In genomic region chr16:83136924-83137323, GRCh38 we compare ENCODE assay signal across 12 cellular contexts.
DNase-seq lines count a peak whose midpoint lies in the region; ATAC-seq, FAIRE-seq and TF ChIP-seq lines count a peak whose summit lies in the region.
"Had no signal": no experiment of that assay in that cellular context is flagged by ENCODE, and none has a peak within 500 bp of the region (broad histone marks: within the 10 kb centered on the region; RNA-seq: fewer than 3 reads in every experiment).

No MANE protein-coding gene starts in this region.

- H2AFZ ChIP-seq in OCI-LY1 (ENCODE audit: low read length) (no peak overlapping the region), trophoblast cell (ENCODE audit: insufficient read depth, low read length, poor library complexity) (no peak overlapping the region)

- H3K79me2 ChIP-seq in OCI-LY1 (ENCODE audit: insufficient read depth, low read length): no peaks in the 10 kb centered on the region
- H3K79me2 ChIP-seq in trophoblast cell (ENCODE audit: control insufficient read depth, insufficient read depth, low read length, poor library complexity): no peaks in the 10 kb centered on the region

- no peaks in the 10 kb centered on the region for H3K27me3 ChIP-seq in CD8-positive, alpha-beta T cell (ENCODE audit: insufficient read depth, low read length)
- H3K27me3 ChIP-seq in OCI-LY1 (ENCODE audit: insufficient read depth, low read length) (no peaks in the 10 kb centered on the region), endodermal cell (ENCODE audit: control insufficient read depth, insufficient read depth, low read length, poor library complexity, severe bottlenecking) (peaks cover 2% of the 10 kb centered on the region), ovary (no peaks in the 10 kb centered on the region), trophoblast cell (ENCODE audit: insufficient read depth, low read length) (no peaks in the 10 kb centered on the region)

- DNase-seq in CD8-positive, alpha-beta T cell: no peak
- DNase-seq in endodermal cell (no peak), ovary (peak in 1 of 5 donors; percentile 23), RCC 7860 (ENCODE audit: low spot score) (no peak), trophoblast cell (no peak), GM10266 (ENCODE audit: extremely low spot score) (no peak), caudate nucleus (lab: John Stamatoyannopoulos, UW) (no peak)
- DNase-seq: effector CD8-positive, alpha-beta T cell; GF-D8; left cardiac atrium had no signal

- no peaks in the 10 kb centered on the region for H3K9me3 ChIP-seq in CD8-positive, alpha-beta T cell (ENCODE audit: low read length)
- H3K9me3 ChIP-seq in OCI-LY1 (ENCODE audit: low read length): no peaks in the 10 kb centered on the region
- peaks cover 7% of the 10 kb centered on the region for H3K9me3 ChIP-seq in endodermal cell (ENCODE audit: control insufficient read depth, low read length)
- no peaks in the 10 kb centered on the region for H3K9me3 ChIP-seq in ovary
- no peaks in the 10 kb centered on the region for H3K9me3 ChIP-seq in trophoblast cell (ENCODE audit: insufficient read depth, low read depth, low read length)

- no peak overlapping the region for H2BK120ac ChIP-seq in trophoblast cell (ENCODE audit: insufficient read depth, low read length, poor library complexity)

- no peaks in the 10 kb centered on the region for H4K20me1 ChIP-seq in OCI-LY1 (ENCODE audit: insufficient read depth, low read length)

- H3K4me3 Mint-ChIP-seq in CD8-positive, alpha-beta T cell: peak overlapping the region; percentile 76
- H3K4me3 Mint-ChIP-seq in endodermal cell: no peak overlapping the region

- no peaks in the 10 kb centered on the region for H3F3A ChIP-seq in OCI-LY1 (ENCODE audit: insufficient read depth, low read length)

- no peak overlapping the region for H4K8ac ChIP-seq in trophoblast cell (ENCODE audit: low read depth, low read length)

- TF ChIP-seq POLR2A in ovary (IDR thresholded peaks at IDR 0.05): no peak

- no peak overlapping the region for H2AK5ac ChIP-seq in trophoblast cell (ENCODE audit: low read length)

- H3K36me3 Mint-ChIP-seq in CD8-positive, alpha-beta T cell: no peaks in the 10 kb centered on the region
- H3K36me3 Mint-ChIP-seq in endodermal cell (ENCODE audit: low read depth): no peaks in the 10 kb centered on the region

- H3K4me1 Mint-ChIP-seq in CD8-positive, alpha-beta T cell (ENCODE audit: low read depth): peaks cover 11% of the 10 kb centered on the region
- peaks cover 3% of the 10 kb centered on the region for H3K4me1 Mint-ChIP-seq in endodermal cell

- intact Hi-C loops in CD8-positive, alpha-beta T cell (cut with DNase I, micrococcal nuclease): no loop called here
- intact Hi-C loops in ovary (cut with DNase I): no loop called here

- no peaks in the 10 kb centered on the region for H3K9me3 Mint-ChIP-seq in CD8-positive, alpha-beta T cell
- H3K9me3 Mint-ChIP-seq in endodermal cell: peaks cover 1% of the 10 kb centered on the region

- H3K14ac ChIP-seq in trophoblast cell (ENCODE audit: low read length): no peak overlapping the region

- no peaks in the 10 kb centered on the region for H3K9me2 ChIP-seq in OCI-LY1 (ENCODE audit: low read depth, low read length)

- H3K27ac Mint-ChIP-seq in CD8-positive, alpha-beta T cell: peak overlapping the region; percentile 85
- no peak overlapping the region for H3K27ac Mint-ChIP-seq in endodermal cell

- peak overlapping the region; percentile 29; the same call in 1 of the 2 replicates for H3K4me2 ChIP-seq in OCI-LY1 (ENCODE audit: low read length)
- H3K4me2 ChIP-seq in trophoblast cell (ENCODE audit: low read length): no peak overlapping the region

- H3K4me1 ChIP-seq in CD8-positive, alpha-beta T cell (ENCODE audit: insufficient read depth, low read length): no peaks in the 10 kb centered on the region
- H3K4me1 ChIP-seq in OCI-LY1 (ENCODE audit: insufficient read depth, low read length, severe bottlenecking) (no peaks in the 10 kb centered on the region), endodermal cell (ENCODE audit: control insufficient read depth, insufficient read depth, low read length) (no peaks in the 10 kb centered on the region), ovary (ENCODE audit: insufficient read depth) (peaks cover 2% of the 10 kb centered on the region), trophoblast cell (ENCODE audit: control insufficient read depth in 1 of 2, insufficient read depth in 2 of 2, low read length in 2 of 2) (no peaks in the 10 kb centered on the region)

- no peak for FAIRE-seq in RCC 7860 (lab: Jason Lieb, UNC)
- FAIRE-seq: GM19239 had no signal

- H2BK12ac ChIP-seq in trophoblast cell (ENCODE audit: low read length): no peak overlapping the region

- H3K36me3 ChIP-seq in CD8-positive, alpha-beta T cell (ENCODE audit: insufficient read depth, low read length): no peaks in the 10 kb centered on the region
- H3K36me3 ChIP-seq in OCI-LY1 (ENCODE audit: insufficient read depth, low read length) (no peaks in the 10 kb centered on the region), endodermal cell (ENCODE audit: control insufficient read depth, insufficient read depth, low read length) (no peaks in the 10 kb centered on the region), ovary (no peaks in the 10 kb centered on the region), trophoblast cell (ENCODE audit: control insufficient read depth in 1 of 2, insufficient read depth in 2 of 2, low read length in 2 of 2) (no peaks in the 10 kb centered on the region)

- H3K23ac ChIP-seq in trophoblast cell (ENCODE audit: low read length): no peak overlapping the region

- POLR2A ChIA-PET in CD8-positive, alpha-beta T cell (lab: Charles Lee): no interaction called here

- CTCF ChIA-PET in CD8-positive, alpha-beta T cell (lab: Charles Lee): no interaction called here

- TF ChIP-seq EP300 in ovary (IDR thresholded peaks at IDR 0.05): no peak

- no peak overlapping the region for H3K18ac ChIP-seq in trophoblast cell (ENCODE audit: low read length)

- no peak overlapping the region for H3K4me3 ChIP-seq in CD8-positive, alpha-beta T cell (ENCODE audit: low read depth, low read length)
- H3K4me3 ChIP-seq in OCI-LY1 (ENCODE audit: low read depth, low read length, poor library complexity, severe bottlenecking) (no peak overlapping the region), endodermal cell (ENCODE audit: low read length) (no peak overlapping the region), ovary (peak overlapping the region; percentile 27), trophoblast cell (ENCODE audit: low read depth, low read length) (no peak overlapping the region)

- H3K9ac ChIP-seq in OCI-LY1 (ENCODE audit: low read length) (no peak overlapping the region), endodermal cell (ENCODE audit: extremely low read depth, low read length, poor library complexity, severe bottlenecking) (no peak overlapping the region), trophoblast cell (ENCODE audit: low read length) (no peak overlapping the region)

- WGBS in endodermal cell (ENCODE audit: insufficient coverage in 1 of 2, insufficient read length in 1 of 2), 2 experiments: 77 to 93% methylated on average over 5 of the region's 5 CpGs
- WGBS in ovary, 3 donors: 47 to 51% (median 49%) methylated on average over 5 of the region's 5 CpGs
- WGBS in trophoblast cell (ENCODE audit: extremely low coverage, insufficient coverage, insufficient read length): no CpG with 5 or more reads among the region's 5 CpGs

- H4K91ac ChIP-seq in trophoblast cell (ENCODE audit: low read depth, low read length): no peak overlapping the region

- no peak overlapping the region for H4K12ac ChIP-seq in trophoblast cell (ENCODE audit: low read depth, low read length)

- no peak overlapping the region for H2BK5ac ChIP-seq in trophoblast cell (ENCODE audit: low read depth, low read length, poor library complexity)

- H3K79me1 ChIP-seq in trophoblast cell (ENCODE audit: low read length): no peaks in the 10 kb centered on the region

- no peaks in the 10 kb centered on the region for H3K27me3 Mint-ChIP-seq in CD8-positive, alpha-beta T cell (ENCODE audit: low read depth)
- peaks cover 66% of the 10 kb centered on the region for H3K27me3 Mint-ChIP-seq in endodermal cell (ENCODE audit: insufficient read depth)

- TF ChIP-seq CTCF in CD8-positive, alpha-beta T cell (IDR thresholded peaks at IDR 0.05): no peak
- TF ChIP-seq CTCF in OCI-LY1 (IDR thresholded peaks at IDR 0.05; ENCODE audit: low read length) (no peak), endodermal cell (conservative IDR thresholded peaks at IDR 0.05) (no peak), ovary (IDR thresholded peaks at IDR 0.05) (no peak), GM10266 (IDR thresholded peaks at IDR 0.05; ENCODE audit: control insufficient read depth, insufficient read depth, low read depth, missing control alignments) (no peak)

- ATAC-seq in CD8-positive, alpha-beta T cell: no peak

- no peak overlapping the region for H3K27ac ChIP-seq in CD8-positive, alpha-beta T cell (ENCODE audit: low read depth, low read length)
- H3K27ac ChIP-seq in OCI-LY1 (ENCODE audit: low read depth, low read length, poor library complexity, severe bottlenecking): no peak overlapping the region
- peak overlapping the region; percentile 80 for H3K27ac ChIP-seq in endodermal cell (ENCODE audit: low read depth, low read length)
- H3K27ac ChIP-seq in ovary: no peak overlapping the region
- no peak overlapping the region for H3K27ac ChIP-seq in trophoblast cell (ENCODE audit: low read depth, low read length)
- H3K27ac ChIP-seq in caudate nucleus (ENCODE audit: low read depth, low read length): no peak overlapping the region

- H3K4ac ChIP-seq in trophoblast cell (ENCODE audit: low read depth, low read length): no peak overlapping the region
